In genomic region chr4:10664408-10664807, GRCh38 we compare ENCODE assay signal across 10 cellular contexts. TPM values are rescaled to one million over a fixed set of nuclear protein-coding genes. Genes with fewer than 3 reads are reported as not detected.
DNase-seq lines count a peak whose midpoint lies in the region; ATAC-seq, FAIRE-seq and TF ChIP-seq lines count a peak whose summit lies in the region.
"Had no signal": no experiment of that assay in that cellular context is flagged by ENCODE, and none has a peak within 500 bp of the region (broad histone marks: within the 10 kb centered on the region; RNA-seq: fewer than 3 reads in every experiment).

No MANE protein-coding gene starts in this region.

- intact Hi-C loops in HCT116 (cut with micrococcal nuclease), result no loop called here
- intact Hi-C loops in A673 (cut with micrococcal nuclease; ENCODE audit: unreplicated experiment), result no loop called here

- BruUV-seq in HCT116 (replicated peaks; lab: Mats Ljungman, UMichigan) (no TSS peak), A673 (replicated peaks; lab: Mats Ljungman, UMichigan) (no TSS peak)

- no peak overlapping the region for H3K4me3 ChIP-seq in HCT116 (replicated peaks in 1 of 2; ENCODE audit: low read depth in 1 of 2, low read length in 2 of 2)
- no peak overlapping the region for H3K4me3 ChIP-seq in bronchial epithelial cell (ENCODE audit: low read depth, low read length)
- no peak overlapping the region for H3K4me3 ChIP-seq in A673 (ENCODE audit: low read depth, low read length, poor library complexity, severe bottlenecking)
- H3K4me3 ChIP-seq: BLaER1 had no signal

- RAD21 ChIA-PET in HCT116 (lab: Charles Lee; ENCODE audit: low non-redundant PET in 1 of 2, low total read pairs in 2 of 2, uncharacterized antibody in 2 of 2, unreplicated experiment in 2 of 2), result no interaction called here

- H3K27ac ChIP-seq in 22Rv1, result 0 out of 2 replicates have a peak overlapping the region, but pooled peaks have one; percentile 12
- H3K27ac ChIP-seq in HCT116 (ENCODE audit: low read depth, low read length), result no peak overlapping the region
- no peak overlapping the region for H3K27ac ChIP-seq in A673 (ENCODE audit: low read depth, low read length, poor library complexity, severe bottlenecking)
- H3K27ac ChIP-seq: BLaER1 had no signal

- no peak for DNase-seq in HCT116 (ENCODE audit: low read depth, low spot score)
- DNase-seq in bronchial epithelial cell (ENCODE audit: low read depth), result peak; percentile 93
- DNase-seq in kidney tubule cell (ENCODE audit: low spot score), result peak; percentile 57
- DNase-seq in activated T-cell treated with anti-CD3 and anti-CD28 coated beads, Interleukin-2, amount 50 U/mL, for 48 hours, result no peak
- no peak for DNase-seq in NCI-H526 (lab: John Stamatoyannopoulos, UW)
- no peak for DNase-seq in cerebellar nuclear complex (lab: John Stamatoyannopoulos, UW)
- no peak for DNase-seq in A673 (ENCODE audit: low spot score)
- DNase-seq: NCI-H2227 treated with DMSO at 0.1 percent for 48 hours had no signal

- peaks cover 0 to 10% of the 10 kb centered on the region in 2 experiments; a peak in 2 of 4 replicates for H3K4me1 ChIP-seq in HCT116 (ENCODE audit: control insufficient read depth in 1 of 2, insufficient read depth in 2 of 2, low read length in 2 of 2)
- no peaks in the 10 kb centered on the region for H3K4me1 ChIP-seq in A673 (ENCODE audit: insufficient read depth, low read length, poor library complexity, severe bottlenecking)
- H3K4me1 ChIP-seq: BLaER1 had no signal

- CTCF ChIA-PET in HCT116 (lab: Charles Lee), result no interaction called here
- CTCF ChIA-PET in A673 (lab: Charles Lee), result no interaction called here

- H3K9me3 ChIP-seq in HCT116 (ENCODE audit: control insufficient read depth in 1 of 2, insufficient read depth in 1 of 2, low read depth in 1 of 2, low read length in 2 of 2) (no peaks in the 10 kb centered on the region), A673 (ENCODE audit: low read depth, low read length, poor library complexity, severe bottlenecking) (peaks cover 14% of the 10 kb centered on the region)
- H3K9me3 ChIP-seq: BLaER1 had no signal

- H2AFZ ChIP-seq in HCT116 (ENCODE audit: low read depth, low read length, poor library complexity, severe bottlenecking), result peak overlapping the region; percentile 73

- H3K27me3 ChIP-seq in HCT116 (ENCODE audit: insufficient read depth, low read length) (peaks cover 5% of the 10 kb centered on the region; the same call in 1 of the 2 replicates), bronchial epithelial cell (ENCODE audit: control insufficient read depth, insufficient read depth, low read length) (no peaks in the 10 kb centered on the region), A673 (replicated peaks; ENCODE audit: insufficient read depth, low read depth, low read length, poor library complexity) (no peaks in the 10 kb centered on the region)
- H3K27me3 ChIP-seq: BLaER1 had no signal

- no peak overlapping the region for H3K9ac ChIP-seq in HCT116 (ENCODE audit: low read length)
- H3K9ac ChIP-seq: BLaER1 had no signal

- TF ChIP-seq RAD21 in HCT116 (IDR thresholded peaks at IDR 0.05; ENCODE audit: low read depth), result no peak

- TF ChIP-seq CTCF in 22Rv1 (IDR thresholded peaks at IDR 0.05), result no peak
- no peak for TF ChIP-seq CTCF in HCT116 (IDR thresholded peaks at IDR 0.05 in 2 of 3, conservative IDR thresholded peaks at IDR 0.05 in 1 of 3; ENCODE audit: borderline replicate concordance in 1 of 3, insufficient read depth in 1 of 3, low read depth in 2 of 3, low read length in 2 of 3)
- no peak for TF ChIP-seq CTCF in bronchial epithelial cell (IDR thresholded peaks at IDR 0.05; ENCODE audit: insufficient read depth, low read length, severe bottlenecking)
- TF ChIP-seq CTCF in A673 (conservative IDR thresholded peaks at IDR 0.05; ENCODE audit: low read depth, low read length), result no peak

- no peak for TF ChIP-seq POLR2A in HCT116 (IDR thresholded peaks at IDR 0.05; ENCODE audit: borderline replicate concordance, extremely low read depth, insufficient read depth, insufficient read length)

- no peaks in the 10 kb centered on the region for H3K79me2 ChIP-seq in HCT116 (ENCODE audit: insufficient read depth, low read length)

- H3K9me2 ChIP-seq in HCT116 (ENCODE audit: insufficient read depth), result no peaks in the 10 kb centered on the region

- no peak for FAIRE-seq in bronchial epithelial cell (lab: Jason Lieb, UNC)

- POLR2A ChIA-PET in HCT116 (lab: Charles Lee) (no interaction called here), A673 (lab: Charles Lee; ENCODE audit: low non-redundant PET) (no interaction called here)

- H3K4me2 ChIP-seq in HCT116 (ENCODE audit: low read length), result peak overlapping the region; percentile 25; the same call in 1 of the 2 replicates
- H3K4me2 ChIP-seq: BLaER1 had no signal

- peak; percentile 46; the same call in 1 of the 2 replicates for ATAC-seq in HCT116

- H4K20me1 ChIP-seq in HCT116 (ENCODE audit: insufficient read depth), result no peaks in the 10 kb centered on the region
- H4K20me1 ChIP-seq: BLaER1 had no signal

- H3K36me3 ChIP-seq in HCT116 (ENCODE audit: control insufficient read depth in 1 of 2, insufficient read depth in 2 of 2, low read length in 2 of 2) (no peaks in the 10 kb centered on the region), bronchial epithelial cell (ENCODE audit: control insufficient read depth, insufficient read depth, low read length) (no peaks in the 10 kb centered on the region), A673 (ENCODE audit: insufficient read depth, low read length, poor library complexity, severe bottlenecking) (no peaks in the 10 kb centered on the region)
- H3K36me3 ChIP-seq: BLaER1 had no signal

TF ChIP-seq in HCT116, 20 proteins besides CTCF, POLR2A, EP300 and RAD21:
- TF ChIP-seq CEBPB (IDR thresholded peaks at IDR 0.05; ENCODE audit: low read depth) (no peak), MAX (IDR thresholded peaks at IDR 0.05) (peak; percentile 46; the same call in 1 of the 2 replicates)

RNA-seq across cellular contexts. Expression of gene CLNK, which starts 20.2 kb away (rescaled TPM):
- total RNA-seq in HCT116 (2021; ENCODE audit: unreplicated experiment), result not detected
- polyA plus RNA-seq in HCT116 (2012), result not detected in 2 replicates
- not detected in 2 replicates for total RNA-seq in bronchial epithelial cell
- total RNA-seq in A673 (2021), result not detected in 2 replicates

Comparison
In these comparisons a context has a peak if more than half of its experiments do, and no peak if none do; other contexts are left out.
1. DNase-seq: peak in bronchial epithelial cell (single experiment) and kidney tubule cell (single experiment); none in HCT116 (single experiment), activated T-cell treated with anti-CD3 and anti-CD28 coated beads, Interleukin-2, amount 50 U/mL, for 48 hours (0 of 2), NCI-H526 (0 of 2), cerebellar nuclear complex (0 of 2) and A673 (single experiment).